In genomic region chr2:62424899-62425298, GRCh38 we compare ENCODE assay signal across 1 cellular context.
TF ChIP-seq lines count a peak whose summit lies in the region.

No MANE protein-coding gene starts in this region.

TF ChIP-seq in HCT116, 20 proteins besides CTCF, POLR2A, EP300 and RAD21 (continued from another document):
- TF ChIP-seq, protein P1, sequence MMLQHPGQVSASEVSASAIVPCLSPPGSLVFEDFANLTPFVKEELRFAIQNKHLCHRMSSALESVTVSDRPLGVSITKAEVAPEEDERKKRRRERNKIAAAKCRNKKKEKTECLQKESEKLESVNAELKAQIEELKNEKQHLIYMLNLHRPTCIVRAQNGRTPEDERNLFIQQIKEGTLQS (IDR thresholded peaks at IDR 0.05) = no peak
- TF ChIP-seq FOSL1 (IDR thresholded peaks at IDR 0.05; ENCODE audit: low read depth) (no peak), YY1 (IDR thresholded peaks at IDR 0.05; ENCODE audit: extremely low read depth, insufficient replicate concordance, low read depth, low read length) (no peak), SIN3A (IDR thresholded peaks at IDR 0.05; ENCODE audit: low read depth) (no peak)
